1 cellular context compared by ENCODE assay signal in the genomic region with DNA sequence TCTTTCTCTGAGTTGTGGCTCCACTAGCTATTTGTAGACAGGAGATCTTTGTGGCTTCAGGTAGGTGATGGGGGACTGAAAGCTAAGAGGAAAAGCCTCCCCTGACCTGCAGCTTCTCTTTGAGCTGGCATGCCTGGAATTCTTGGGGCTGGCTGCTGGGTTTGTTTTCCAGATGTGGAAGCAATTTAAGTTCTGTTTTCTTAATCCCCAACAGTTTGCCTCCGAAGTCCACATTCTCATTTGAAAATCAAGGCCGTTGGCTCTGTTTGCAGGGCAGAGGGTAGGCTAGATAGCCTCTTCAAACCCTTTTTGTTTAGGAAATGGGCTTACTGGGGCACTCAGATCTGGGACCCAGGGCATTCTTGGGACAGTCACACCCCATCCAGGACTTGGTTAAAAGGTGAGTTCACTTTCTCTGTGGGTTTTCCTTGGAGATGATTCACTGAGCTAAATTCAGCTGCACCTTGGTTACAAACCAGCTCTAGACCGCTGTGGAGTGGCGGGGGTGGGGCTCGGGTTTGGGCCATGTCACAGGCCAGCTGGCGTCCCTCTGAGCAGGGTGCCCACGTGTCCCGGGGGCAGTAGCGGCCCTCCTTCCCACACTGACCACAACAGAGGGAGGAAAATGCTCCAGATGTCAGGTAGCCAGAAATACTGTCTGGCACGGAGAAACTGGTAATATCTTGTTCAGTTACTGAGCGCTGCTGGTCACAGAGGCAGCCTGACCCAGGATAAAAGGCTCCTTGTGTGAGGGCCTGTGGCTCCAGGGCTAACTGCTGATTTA.
TF ChIP-seq lines count a peak whose summit lies in the region.

No MANE protein-coding gene starts in this region.

TF ChIP-seq in SK-N-SH, 30 proteins besides CTCF, POLR2A, EP300 and RAD21 (continued from another document):
- TF ChIP-seq MXI1 (IDR thresholded peaks at IDR 0.05; ENCODE audit: low read depth, low read length) = peak; percentile 92
- TF ChIP-seq GATA2 (CRISPR knock-in tag; IDR thresholded peaks at IDR 0.05) = no peak
- TF ChIP-seq, protein P1, sequence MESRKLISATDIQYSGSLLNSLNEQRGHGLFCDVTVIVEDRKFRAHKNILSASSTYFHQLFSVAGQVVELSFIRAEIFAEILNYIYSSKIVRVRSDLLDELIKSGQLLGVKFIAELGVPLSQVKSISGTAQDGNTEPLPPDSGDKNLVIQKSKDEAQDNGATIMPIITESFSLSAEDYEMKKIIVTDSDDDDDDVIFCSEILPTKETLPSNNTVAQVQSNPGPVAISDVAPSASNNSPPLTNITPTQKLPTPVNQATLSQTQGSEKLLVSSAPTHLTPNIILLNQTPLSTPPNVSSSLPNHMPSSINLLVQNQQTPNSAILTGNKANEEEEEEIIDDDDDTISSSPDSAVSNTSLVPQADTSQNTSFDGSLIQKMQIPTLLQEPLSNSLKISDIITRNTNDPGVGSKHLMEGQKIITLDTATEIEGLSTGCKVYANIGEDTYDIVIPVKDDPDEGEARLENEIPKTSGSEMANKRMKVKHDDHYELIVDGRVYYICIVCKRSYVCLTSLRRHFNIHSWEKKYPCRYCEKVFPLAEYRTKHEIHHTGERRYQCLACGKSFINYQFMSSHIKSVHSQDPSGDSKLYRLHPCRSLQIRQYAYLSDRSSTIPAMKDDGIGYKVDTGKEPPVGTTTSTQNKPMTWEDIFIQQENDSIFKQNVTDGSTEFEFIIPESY (IDR thresholded peaks at IDR 0.05; ENCODE audit: borderline replicate concordance, low read depth) = no peak
- TF ChIP-seq, protein P2, sequence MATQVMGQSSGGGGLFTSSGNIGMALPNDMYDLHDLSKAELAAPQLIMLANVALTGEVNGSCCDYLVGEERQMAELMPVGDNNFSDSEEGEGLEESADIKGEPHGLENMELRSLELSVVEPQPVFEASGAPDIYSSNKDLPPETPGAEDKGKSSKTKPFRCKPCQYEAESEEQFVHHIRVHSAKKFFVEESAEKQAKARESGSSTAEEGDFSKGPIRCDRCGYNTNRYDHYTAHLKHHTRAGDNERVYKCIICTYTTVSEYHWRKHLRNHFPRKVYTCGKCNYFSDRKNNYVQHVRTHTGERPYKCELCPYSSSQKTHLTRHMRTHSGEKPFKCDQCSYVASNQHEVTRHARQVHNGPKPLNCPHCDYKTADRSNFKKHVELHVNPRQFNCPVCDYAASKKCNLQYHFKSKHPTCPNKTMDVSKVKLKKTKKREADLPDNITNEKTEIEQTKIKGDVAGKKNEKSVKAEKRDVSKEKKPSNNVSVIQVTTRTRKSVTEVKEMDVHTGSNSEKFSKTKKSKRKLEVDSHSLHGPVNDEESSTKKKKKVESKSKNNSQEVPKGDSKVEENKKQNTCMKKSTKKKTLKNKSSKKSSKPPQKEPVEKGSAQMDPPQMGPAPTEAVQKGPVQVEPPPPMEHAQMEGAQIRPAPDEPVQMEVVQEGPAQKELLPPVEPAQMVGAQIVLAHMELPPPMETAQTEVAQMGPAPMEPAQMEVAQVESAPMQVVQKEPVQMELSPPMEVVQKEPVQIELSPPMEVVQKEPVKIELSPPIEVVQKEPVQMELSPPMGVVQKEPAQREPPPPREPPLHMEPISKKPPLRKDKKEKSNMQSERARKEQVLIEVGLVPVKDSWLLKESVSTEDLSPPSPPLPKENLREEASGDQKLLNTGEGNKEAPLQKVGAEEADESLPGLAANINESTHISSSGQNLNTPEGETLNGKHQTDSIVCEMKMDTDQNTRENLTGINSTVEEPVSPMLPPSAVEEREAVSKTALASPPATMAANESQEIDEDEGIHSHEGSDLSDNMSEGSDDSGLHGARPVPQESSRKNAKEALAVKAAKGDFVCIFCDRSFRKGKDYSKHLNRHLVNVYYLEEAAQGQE (IDR thresholded peaks at IDR 0.05; ENCODE audit: low read depth, low read length) = no peak
- TF ChIP-seq NFIC (IDR thresholded peaks at IDR 0.05; ENCODE audit: borderline replicate concordance) = no peak
- TF ChIP-seq NRF1 (IDR thresholded peaks at IDR 0.05; ENCODE audit: low read depth, low read length) = no peak
- TF ChIP-seq, protein P3, sequence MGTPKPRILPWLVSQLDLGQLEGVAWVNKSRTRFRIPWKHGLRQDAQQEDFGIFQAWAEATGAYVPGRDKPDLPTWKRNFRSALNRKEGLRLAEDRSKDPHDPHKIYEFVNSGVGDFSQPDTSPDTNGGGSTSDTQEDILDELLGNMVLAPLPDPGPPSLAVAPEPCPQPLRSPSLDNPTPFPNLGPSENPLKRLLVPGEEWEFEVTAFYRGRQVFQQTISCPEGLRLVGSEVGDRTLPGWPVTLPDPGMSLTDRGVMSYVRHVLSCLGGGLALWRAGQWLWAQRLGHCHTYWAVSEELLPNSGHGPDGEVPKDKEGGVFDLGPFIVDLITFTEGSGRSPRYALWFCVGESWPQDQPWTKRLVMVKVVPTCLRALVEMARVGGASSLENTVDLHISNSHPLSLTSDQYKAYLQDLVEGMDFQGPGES (IDR thresholded peaks at IDR 0.05; ENCODE audit: low read depth, low read length) = no peak
- no peak for TF ChIP-seq RXRA (IDR thresholded peaks at IDR 0.05; ENCODE audit: borderline replicate concordance, low read depth)
- TF ChIP-seq, protein P4, sequence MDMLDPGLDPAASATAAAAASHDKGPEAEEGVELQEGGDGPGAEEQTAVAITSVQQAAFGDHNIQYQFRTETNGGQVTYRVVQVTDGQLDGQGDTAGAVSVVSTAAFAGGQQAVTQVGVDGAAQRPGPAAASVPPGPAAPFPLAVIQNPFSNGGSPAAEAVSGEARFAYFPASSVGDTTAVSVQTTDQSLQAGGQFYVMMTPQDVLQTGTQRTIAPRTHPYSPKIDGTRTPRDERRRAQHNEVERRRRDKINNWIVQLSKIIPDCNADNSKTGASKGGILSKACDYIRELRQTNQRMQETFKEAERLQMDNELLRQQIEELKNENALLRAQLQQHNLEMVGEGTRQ (IDR thresholded peaks at IDR 0.05; ENCODE audit: borderline replicate concordance, low read depth, low read length) = no peak; the same call in 1 of the 2 replicates
- TF ChIP-seq, protein P5, sequence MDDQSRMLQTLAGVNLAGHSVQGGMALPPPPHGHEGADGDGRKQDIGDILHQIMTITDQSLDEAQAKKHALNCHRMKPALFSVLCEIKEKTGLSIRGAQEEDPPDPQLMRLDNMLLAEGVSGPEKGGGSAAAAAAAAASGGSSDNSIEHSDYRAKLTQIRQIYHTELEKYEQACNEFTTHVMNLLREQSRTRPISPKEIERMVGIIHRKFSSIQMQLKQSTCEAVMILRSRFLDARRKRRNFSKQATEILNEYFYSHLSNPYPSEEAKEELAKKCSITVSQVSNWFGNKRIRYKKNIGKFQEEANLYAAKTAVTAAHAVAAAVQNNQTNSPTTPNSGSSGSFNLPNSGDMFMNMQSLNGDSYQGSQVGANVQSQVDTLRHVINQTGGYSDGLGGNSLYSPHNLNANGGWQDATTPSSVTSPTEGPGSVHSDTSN (IDR thresholded peaks at IDR 0.05) = no peak
